In the genomic region with DNA sequence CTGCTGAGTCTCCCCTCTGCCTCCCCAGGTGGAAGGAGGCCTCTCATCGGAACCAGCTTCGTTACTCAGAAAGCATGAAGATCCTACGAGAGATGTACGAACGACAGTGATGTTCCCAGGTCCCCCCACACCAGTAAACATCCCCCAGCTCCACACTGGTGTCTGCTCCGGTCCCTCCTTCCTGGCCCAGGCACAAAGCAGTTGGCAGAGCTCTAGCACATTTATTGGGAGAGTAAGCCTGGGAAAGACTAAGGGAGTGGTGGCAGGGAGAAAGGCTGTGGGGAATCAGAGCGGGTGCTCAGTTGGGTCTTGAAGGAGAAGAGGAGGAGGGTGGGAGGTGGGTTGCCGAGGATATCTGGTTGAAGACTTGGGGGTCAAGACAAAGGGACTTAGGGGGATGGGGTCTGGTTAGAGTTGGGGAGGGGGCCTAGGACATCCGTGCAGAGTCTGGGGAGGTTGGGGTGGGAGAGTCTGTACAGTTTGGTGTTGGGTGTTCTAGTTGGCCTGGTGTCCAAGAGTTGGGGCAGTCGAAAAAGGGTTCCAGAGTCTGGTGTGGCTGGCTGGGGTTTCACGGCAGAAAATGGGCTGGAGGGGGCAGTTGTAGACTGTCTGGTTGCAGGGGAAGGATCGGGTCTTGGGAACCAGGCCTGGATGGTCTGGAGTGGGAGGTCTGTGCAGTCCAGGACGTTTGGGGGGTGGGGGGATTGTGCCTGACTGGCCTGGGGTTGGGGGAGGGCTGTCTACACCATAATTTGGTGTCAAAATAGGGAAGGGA, we compare ENCODE assay signal across 14 cellular contexts. TPM values are rescaled to one million over a fixed set of nuclear protein-coding genes. Genes with fewer than 3 reads are reported as not detected.
A peak's percentile ranks its signal among the peaks of the same experiment; 100 is the strongest.
DNase-seq lines count a peak whose midpoint lies in the region; ATAC-seq and TF ChIP-seq lines count a peak whose summit lies in the region.
"Had no signal": no experiment of that assay in that cellular context is flagged by ENCODE, and none has a peak within 500 bp of the region (broad histone marks: within the 10 kb centered on the region; RNA-seq: fewer than 3 reads in every experiment).

No MANE protein-coding gene starts in this region.

- H3K9me3 ChIP-seq in adipocyte (ENCODE audit: control insufficient read depth, low read length) (no peaks in the 10 kb centered on the region), hepatocyte (ENCODE audit: low read depth) (no peaks in the 10 kb centered on the region), stomach (no peaks in the 10 kb centered on the region), spleen (no peaks in the 10 kb centered on the region)

- no peak for TF ChIP-seq POLR2A in stomach (IDR thresholded peaks at IDR 0.05)
- no peak for TF ChIP-seq POLR2A in spleen (IDR thresholded peaks at IDR 0.05)

- H3K27me3 ChIP-seq in GM23338 (ENCODE audit: insufficient read depth) (peaks cover 28% of the 10 kb centered on the region), adipocyte (replicated peaks; ENCODE audit: control insufficient read depth, insufficient read depth, low read length) (no peaks in the 10 kb centered on the region), hepatocyte (peaks cover 2% of the 10 kb centered on the region), stomach (peaks cover 0 to 16% (median 0%) of the 10 kb centered on the region in 3 donors), spleen (replicated peaks in 1 of 7) (peaks cover 0 to 23% (median 4%) of the 10 kb centered on the region in 7 donors)
- H3K27me3 ChIP-seq: dorsolateral prefrontal cortex had no signal

- peak overlapping the region; percentile 69 for H3K4me3 Mint-ChIP-seq in GM23338

- TF ChIP-seq CTCF in GM23338 (conservative IDR thresholded peaks at IDR 0.05; ENCODE audit: low read depth in 2 of 2) (0 out of 4 replicates have a peak, but pooled peaks of 1 of the 2 experiments have one; percentile 11), hepatocyte (IDR thresholded peaks at IDR 0.05; ENCODE audit: poor library complexity) (no peak), stomach (IDR thresholded peaks at IDR 0.05) (no peak), spleen (IDR thresholded peaks at IDR 0.05 in 8 of 11, conservative IDR thresholded peaks at IDR 0.05 in 3 of 11) (no peak)

- H3K9me3 Mint-ChIP-seq in GM23338, result no peaks in the 10 kb centered on the region; the same call in 2 of the 3 replicates
- H3K9me3 Mint-ChIP-seq: activated T-helper 2 cell treated with anti-CD3 and anti-CD28 coated beads, Interferon-gamma antibody, Interleukin-2, Interleukin-4, amounts not matched to agents 10 μg/mL and 5 μg/mL and 100 μg/mL, durations not matched to agents 14 hours and 24 hours and 36 hours had no signal

- H2AFZ ChIP-seq in GM23338, result no peak overlapping the region
- no peak overlapping the region for H2AFZ ChIP-seq in hepatocyte

- H3K27ac ChIP-seq in GM23338 (ENCODE audit: low read depth), result no peak overlapping the region
- peak overlapping the region; percentile 97 for H3K27ac ChIP-seq in hepatocyte
- H3K27ac ChIP-seq in stomach, result peak overlapping the region in 4 of 5 donors; percentile 91 to 99 (median 98)
- peak overlapping the region in 2 of 8 donors; percentile 96 to 98 for H3K27ac ChIP-seq in spleen
- H3K27ac ChIP-seq: VCaP had no signal

- DNase-seq in GM23338 (ENCODE audit: low spot score) (no peak), adipocyte (ENCODE audit: low read depth) (no peak), hepatocyte (ENCODE audit: low spot score) (no peak), stomach (no peak), NCI-H1930 (lab: John Stamatoyannopoulos, UW) (no peak), spleen (no peak)
- no peak for DNase-seq in activated effector memory CD4-positive, alpha-beta T cell treated with anti-CD3 and anti-CD28 coated beads, Interleukin-2, amount 50 U/mL, for 16 hours
- DNase-seq: NCI-H1048, NCI-H526 had no signal

- H4K20me1 ChIP-seq in GM23338 (replicated peaks; ENCODE audit: insufficient read depth) (no peaks in the 10 kb centered on the region; the same call in 1 of the 2 replicates), hepatocyte (ENCODE audit: insufficient read depth, poor library complexity, severe bottlenecking) (no peaks in the 10 kb centered on the region)

- no peaks in the 10 kb centered on the region for H3K9me2 ChIP-seq in GM23338 (ENCODE audit: insufficient read depth)
- H3K9me2 ChIP-seq in hepatocyte (replicated peaks; ENCODE audit: insufficient read depth), result no peaks in the 10 kb centered on the region

- H3K4me3 ChIP-seq in GM23338, result peak overlapping the region; percentile 94; the same call in 1 of the 2 replicates
- H3K4me3 ChIP-seq in adipocyte (ENCODE audit: low read length), result peak overlapping the region; percentile 98
- no peak overlapping the region for H3K4me3 ChIP-seq in hepatocyte
- peak overlapping the region in 3 of 4 donors; percentile 74 to 90 (median 88) for H3K4me3 ChIP-seq in stomach
- H3K4me3 ChIP-seq in spleen, result no peak overlapping the region

- peaks cover 4% of the 10 kb centered on the region for H3K4me1 ChIP-seq in GM23338 (ENCODE audit: insufficient read depth)
- H3K4me1 ChIP-seq in adipocyte (ENCODE audit: control insufficient read depth, insufficient read depth, low read length), result peaks cover 27% of the 10 kb centered on the region
- peaks cover 28% of the 10 kb centered on the region for H3K4me1 ChIP-seq in hepatocyte (ENCODE audit: insufficient read depth)
- peaks cover 41 to 67% (median 51%) of the 10 kb centered on the region in 4 donors for H3K4me1 ChIP-seq in stomach
- peaks cover 28 to 59% (median 45%) of the 10 kb centered on the region in 6 donors for H3K4me1 ChIP-seq in spleen

- H3K79me2 ChIP-seq in GM23338 (replicated peaks; ENCODE audit: insufficient read depth) (peaks cover 9% of the 10 kb centered on the region), hepatocyte (peaks cover 23% of the 10 kb centered on the region)

- peaks cover 4% of the 10 kb centered on the region; the same call in 2 of the 3 replicates for H3K36me3 Mint-ChIP-seq in GM23338 (ENCODE audit: low read depth)

- ATAC-seq in GM23338, result no peak
- no peak for ATAC-seq in HG03025 (IDR thresholded peaks at IDR 0.05; ENCODE audit: low FRiP score, unreplicated experiment)

- 0 out of 2 replicates have a peak, but pooled peaks cover 6% of the 10 kb centered on the region for H3F3A ChIP-seq in GM23338 (replicated peaks; ENCODE audit: low read depth)

- H3K27me3 Mint-ChIP-seq in GM23338 (ENCODE audit: insufficient read depth, low read depth, poor library complexity), result peaks cover 38% of the 10 kb centered on the region

- peaks cover 14% of the 10 kb centered on the region for H3K4me1 Mint-ChIP-seq in GM23338

- TF ChIP-seq EP300 in stomach (IDR thresholded peaks at IDR 0.05), result no peak

- peak overlapping the region; percentile 100 for H3K9ac ChIP-seq in adipocyte (ENCODE audit: low read length)

- peak overlapping the region; percentile 93; the same call in 1 of the 2 replicates for H3K4me2 ChIP-seq in GM23338
- H3K4me2 ChIP-seq in hepatocyte, result peak overlapping the region; percentile 74

- no peaks in the 10 kb centered on the region for H3K36me3 ChIP-seq in GM23338 (ENCODE audit: insufficient read depth)
- peaks cover 25% of the 10 kb centered on the region for H3K36me3 ChIP-seq in adipocyte (ENCODE audit: control insufficient read depth, insufficient read depth, low read length, severe bottlenecking)
- H3K36me3 ChIP-seq in hepatocyte (replicated peaks; ENCODE audit: insufficient read depth, low read depth), result no peaks in the 10 kb centered on the region
- peaks cover 16 to 43% (median 32%) of the 10 kb centered on the region in 4 donors for H3K36me3 ChIP-seq in stomach
- peaks cover 0 to 44% (median 29%) of the 10 kb centered on the region in 6 donors for H3K36me3 ChIP-seq in spleen

- intact Hi-C loops in stomach (cut with DNase I; ENCODE audit: low total_unique reads) (no loop called here), spleen (cut with DNase I; ENCODE audit: low total_unique reads) (no loop called here)

- WGBS in hepatocyte (ENCODE audit: low lambda C conversion rate, missing lambda C conversion rate), result 93% methylated on average over 10 of the region's 13 CpGs
- 74 to 88% (median 80%) methylated on average over 13 of the region's 13 CpGs for WGBS in stomach, 5 donors
- 88 to 94% (median 90%) methylated on average over 13 of the region's 13 CpGs for WGBS in spleen, 5 donors

- no peak overlapping the region for H3K27ac Mint-ChIP-seq in GM23338
- H3K27ac Mint-ChIP-seq: activated T-helper 2 cell treated with anti-CD3 and anti-CD28 coated beads, Interferon-gamma antibody, Interleukin-2, Interleukin-4, amounts not matched to agents 10 μg/mL and 5 μg/mL and 100 μg/mL, durations not matched to agents 14 hours and 24 hours and 36 hours had no signal

RNA-seq across cellular contexts. Expression of gene HSPB6, which starts 2.3 kb away (rescaled TPM):
- total RNA-seq in GM23338 (2014; rRNA removed; shearing (Covaris generic)), result 0.27 and 0.87 TPM in 2 replicates
- polyA plus RNA-seq in GM23338 (2016; fragmentation: Nextera tagmentation; extraction: Ambion mirVana), result 3.2 and 3.9 TPM in 2 replicates
- 7.1 and 14.2 TPM in 2 replicates for total RNA-seq in hepatocyte
- polyA plus RNA-seq in hepatocyte, result 235 and 240 TPM in 2 replicates
- 100 to 1,000 TPM in 3 of 5 donors, 10 to 100 TPM in 2; 25.0 to 492 (median 209) TPM for total RNA-seq in stomach
- polyA plus RNA-seq in stomach, result 10 to 100 TPM; 45.0 to 84.9 (median 71.5) TPM
- 1 to 10 TPM; 2.1 to 5.9 (median 4.3) TPM for total RNA-seq in spleen
- polyA plus RNA-seq in spleen, result 10 to 100 TPM in 1 of 3 donors, 1 to 10 TPM in 2; 2.9 to 11.0 (median 5.8) TPM
- total RNA-seq: HT-29 had no signal

RNA-seq across cellular contexts. Expression of gene PROSER3, which starts 3.4 kb away (rescaled TPM):
- 14.7 and 28.0 TPM in 2 replicates for total RNA-seq in GM23338 (2014; rRNA removed; shearing (Covaris generic))
- polyA plus RNA-seq in GM23338 (2016; fragmentation: Nextera tagmentation; extraction: Ambion mirVana) (21.8 and 24.1 TPM in 2 replicates), hepatocyte (26.5 and 30.7 TPM in 2 replicates), stomach (1 to 10 TPM; 3.6 to 6.7 (median 4.5) TPM), spleen (1 to 10 TPM; 2.0 to 8.4 (median 2.1) TPM)
- total RNA-seq in hepatocyte (3.7 and 12.2 TPM in 2 replicates), stomach (10 to 100 TPM in 4 of 5 donors, 1 to 10 TPM in 1; 5.9 to 61.3 (median 36.5) TPM), spleen (10 to 100 TPM in 6 of 7 donors, 1 to 10 TPM in 1; 6.6 to 25.2 (median 16.3) TPM)

RNA-seq across cellular contexts. Expression of gene LIN37, which starts 6.2 kb away (rescaled TPM):
- 6.8 and 7.1 TPM in 2 replicates for total RNA-seq in GM23338 (2014; rRNA removed; shearing (Covaris generic))
- polyA plus RNA-seq in GM23338 (2016; fragmentation: Nextera tagmentation; extraction: Ambion mirVana), result 4.3 and 8.3 TPM in 2 replicates
- total RNA-seq in hepatocyte, result 7.9 and 12.0 TPM in 2 replicates
- 13.6 and 17.6 TPM in 2 replicates for polyA plus RNA-seq in hepatocyte
- 10 to 100 TPM in 3 of 5 donors, 1 to 10 TPM in 2; 2.3 to 26.5 (median 17.9) TPM for total RNA-seq in stomach
- polyA plus RNA-seq in stomach, result 10 to 100 TPM; 21.5 to 44.9 (median 29.2) TPM
- 10 to 100 TPM in 5 of 7 donors, 1 to 10 TPM in 2; 7.0 to 19.5 (median 10.7) TPM for total RNA-seq in spleen
- 10 to 100 TPM; 13.7 to 28.5 (median 18.5) TPM for polyA plus RNA-seq in spleen

RNA-seq across cellular contexts. Expression of gene PSENEN, which starts 9.1 kb away (rescaled TPM):
- 18.5 and 20.6 TPM in 2 replicates for total RNA-seq in GM23338 (2014; rRNA removed; shearing (Covaris generic))
- 175 and 197 TPM in 2 replicates for polyA plus RNA-seq in GM23338 (2016; fragmentation: Nextera tagmentation; extraction: Ambion mirVana)
- 24.8 and 39.1 TPM in 2 replicates for total RNA-seq in hepatocyte
- polyA plus RNA-seq in hepatocyte, result 106 and 127 TPM in 2 replicates
- 10 to 100 TPM in 3 of 5 donors, 1 to 10 TPM in 1, not detected in 1; 9.3 to 58.0 (median 32.2) TPM for total RNA-seq in stomach
- polyA plus RNA-seq in stomach, result 100 to 1,000 TPM in 1 of 3 donors, 10 to 100 TPM in 2; 49.2 to 101 (median 51.0) TPM
- 10 to 100 TPM; 37.5 to 55.7 (median 47.6) TPM for total RNA-seq in spleen
- 10 to 100 TPM; 61.9 to 71.3 (median 62.1) TPM for polyA plus RNA-seq in spleen

RNA-seq across cellular contexts. Expression of gene U2AF1L4, which starts 9.3 kb away (rescaled TPM):
- 13.1 and 14.3 TPM in 2 replicates for total RNA-seq in GM23338 (2014; rRNA removed; shearing (Covaris generic))
- polyA plus RNA-seq in GM23338 (2016; fragmentation: Nextera tagmentation; extraction: Ambion mirVana) (20.0 and 23.7 TPM in 2 replicates), hepatocyte (60.7 and 76.0 TPM in 2 replicates), stomach (10 to 100 TPM; 27.6 to 53.0 (median 44.8) TPM), spleen (10 to 100 TPM; 27.2 to 96.5 (median 60.7) TPM)
- total RNA-seq in hepatocyte (11.4 and 27.4 TPM in 2 replicates), stomach (10 to 100 TPM; 11.4 to 98.0 (median 57.1) TPM), spleen (10 to 100 TPM; 27.3 to 65.1 (median 29.7) TPM)

Comparison
In these comparisons a context has a peak if more than half of its experiments do, and no peak if none do; other contexts are left out.
1. H3K4me3 ChIP-seq: peak in GM23338 (single experiment), adipocyte (single experiment) and stomach (3 of 4); none in hepatocyte (single experiment) and spleen (0 of 8).